Comparison of ENCODE assay signal across 6 cellular contexts in the genomic region with DNA sequence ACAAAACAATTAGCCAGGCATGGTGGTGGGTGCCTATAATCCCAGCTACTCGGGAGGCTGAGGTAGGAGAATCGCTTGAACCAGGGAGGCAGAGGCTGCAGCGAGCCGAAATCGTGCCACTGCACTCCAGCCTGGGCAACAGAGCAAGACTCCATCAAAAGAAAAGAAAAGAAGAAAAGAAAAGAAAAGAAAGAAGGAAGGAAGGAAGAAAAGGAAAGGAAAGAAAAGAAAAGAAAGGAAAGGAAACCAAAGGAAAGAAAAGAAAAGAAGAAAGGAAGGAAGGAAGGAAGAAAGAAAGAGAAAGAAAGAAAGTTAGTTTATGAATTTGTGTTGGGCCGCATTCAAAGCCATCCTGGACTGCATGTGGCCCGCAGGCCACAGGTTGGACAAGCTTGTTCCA. TPM values are rescaled to one million over a fixed set of nuclear protein-coding genes. Genes with fewer than 3 reads are reported as not detected.
DNase-seq lines count a peak whose midpoint lies in the region; ATAC-seq, FAIRE-seq and TF ChIP-seq lines count a peak whose summit lies in the region.
"Not testable (repeated sequence)": the region's sequence is repeated elsewhere in the genome, so short reads cannot be mapped to it uniquely, and the experiment has no call there.

No MANE protein-coding gene starts in this region.

- not testable (repeated sequence) for BruUV-seq in K562 (replicated peaks; lab: Mats Ljungman, UMichigan)

- H3K4me1 Mint-ChIP-seq in T-helper 2 cell treated with Interferon-gamma antibody and Interleukin-4, amounts not matched to agents 5 μg/mL and 100 μg/mL, for 36 hours (ENCODE audit: low read depth), result peaks cover 29% of the 10 kb centered on the region
- peaks cover 31% of the 10 kb centered on the region for H3K4me1 Mint-ChIP-seq in activated CD8-positive, alpha-beta memory T cell treated with anti-CD3 and anti-CD28 coated beads, Interleukin-2, amount 10 ng/mL, durations not matched to agents 7 days and 5 days
- peaks cover 39% of the 10 kb centered on the region for H3K4me1 Mint-ChIP-seq in activated naive CD4-positive, alpha-beta T cell treated with anti-CD3 and anti-CD28 coated beads, Interleukin-2, amount 10 ng/mL, durations not matched to agents 7 days and 5 days

- not testable (repeated sequence) for TF ChIP-seq RAD21 in K562 (CRISPR knock-in tag; conservative IDR thresholded peaks at IDR 0.05 in 1 of 2, IDR thresholded peaks at IDR 0.05 in 1 of 2)

- not testable (repeated sequence) for TF ChIP-seq CTCF in HEK293 (tag by site-specific recombination; IDR thresholded peaks at IDR 0.05); K562 (IDR thresholded peaks at IDR 0.05 in 2 of 3, conservative IDR thresholded peaks at IDR 0.05 in 1 of 3; ENCODE audit: insufficient read depth in 2 of 3, low read depth in 1 of 3, low read length in 3 of 3); parathyroid adenoma (IDR thresholded peaks at IDR 0.05)

- H3K36me3 ChIP-seq in HEK293 (ENCODE audit: control insufficient read depth in 2 of 2, insufficient read depth in 1 of 2, low read length in 2 of 2); K562 (ENCODE audit: control insufficient read depth, insufficient read depth, low read length); parathyroid adenoma (ENCODE audit: control insufficient read depth, insufficient read depth, low read length): not testable (repeated sequence)

- not testable (repeated sequence) for H3K27me3 Mint-ChIP-seq in T-helper 2 cell treated with Interferon-gamma antibody and Interleukin-4, amounts not matched to agents 5 μg/mL and 100 μg/mL, for 36 hours (ENCODE audit: low read depth); activated CD8-positive, alpha-beta memory T cell treated with anti-CD3 and anti-CD28 coated beads, Interleukin-2, amount 10 ng/mL, durations not matched to agents 7 days and 5 days; activated naive CD4-positive, alpha-beta T cell treated with anti-CD3 and anti-CD28 coated beads, Interleukin-2, amount 10 ng/mL, durations not matched to agents 7 days and 5 days

- 87% methylated on average over 3 of the region's 7 CpGs for WGBS in K562 (ENCODE audit: insufficient coverage, low coverage, missing lambda C conversion rate)

- not testable (repeated sequence) for TF ChIP-seq EP300 in K562 (IDR thresholded peaks at IDR 0.05; ENCODE audit: low read length)

- not testable (repeated sequence) for H3K9me1 ChIP-seq in K562 (ENCODE audit: control insufficient read depth, insufficient read depth, low read length)

- not testable (repeated sequence) for H3K27ac ChIP-seq in HEK293 (ENCODE audit: extremely low read depth, low read depth, low read length); K562 (ENCODE audit: extremely low read depth, low read depth, low read length)
- peak overlapping the region; percentile 77 for H3K27ac ChIP-seq in parathyroid adenoma

- not testable (repeated sequence) for H3K36me3 Mint-ChIP-seq in T-helper 2 cell treated with Interferon-gamma antibody and Interleukin-4, amounts not matched to agents 5 μg/mL and 100 μg/mL, for 36 hours (ENCODE audit: low read depth)
- peaks cover 10% of the 10 kb centered on the region for H3K36me3 Mint-ChIP-seq in activated CD8-positive, alpha-beta memory T cell treated with anti-CD3 and anti-CD28 coated beads, Interleukin-2, amount 10 ng/mL, durations not matched to agents 7 days and 5 days
- H3K36me3 Mint-ChIP-seq in activated naive CD4-positive, alpha-beta T cell treated with anti-CD3 and anti-CD28 coated beads, Interleukin-2, amount 10 ng/mL, durations not matched to agents 7 days and 5 days, result peaks cover 11% of the 10 kb centered on the region

- peak overlapping the region; percentile 16 for H3K27ac Mint-ChIP-seq in T-helper 2 cell treated with Interferon-gamma antibody and Interleukin-4, amounts not matched to agents 5 μg/mL and 100 μg/mL, for 36 hours
- peak overlapping the region; percentile 42 for H3K27ac Mint-ChIP-seq in activated CD8-positive, alpha-beta memory T cell treated with anti-CD3 and anti-CD28 coated beads, Interleukin-2, amount 10 ng/mL, durations not matched to agents 7 days and 5 days
- H3K27ac Mint-ChIP-seq in activated naive CD4-positive, alpha-beta T cell treated with anti-CD3 and anti-CD28 coated beads, Interleukin-2, amount 10 ng/mL, durations not matched to agents 7 days and 5 days, result peak overlapping the region; percentile 36

- in situ Hi-C loops in K562 (cut with MboI), result not testable (repeated sequence)

- CTCF ChIA-PET in HEK293 (lab: Yijun Ruan, JAX); K562 (lab: Yijun Ruan, JAX; ENCODE audit: low intra/inter-chr PET ratio): not testable (repeated sequence)
- CTCF ChIA-PET in activated CD8-positive, alpha-beta memory T cell treated with anti-CD3 and anti-CD28 coated beads, Interleukin-2, amount 10 ng/mL, durations not matched to agents 7 days and 5 days (lab: Charles Lee), result interaction anchor here (0.8 to 1.9 kb wide), 2 partner anchors 13 to 374 kb away, joined by 3 to 8 read pairs; no protein-coding TSS in a partner anchor
- CTCF ChIA-PET in activated naive CD4-positive, alpha-beta T cell treated with anti-CD3 and anti-CD28 coated beads, Interleukin-2, amount 10 ng/mL, durations not matched to agents 7 days and 5 days (lab: Charles Lee), result interaction anchor here (0.5 to 0.6 kb wide), 2 partner anchors 23 to 231 kb away, joined by 3 read pairs; no protein-coding TSS in a partner anchor

- POLR2A ChIA-PET in HEK293 (lab: Yijun Ruan, JAX), result not testable (repeated sequence)
- POLR2A ChIA-PET in K562 (lab: Yijun Ruan, JAX), result interaction anchor here (1.2 to 2.0 kb wide), 2 partner anchors 10 to 11 kb away, joined by 3 to 6 read pairs; no protein-coding TSS in a partner anchor

- H3K9me3 ChIP-seq in HEK293 (ENCODE audit: control insufficient read depth, insufficient read depth, low read depth, low read length); K562 (replicated peaks; ENCODE audit: control insufficient read depth, insufficient read depth, low read depth, low read length); parathyroid adenoma (ENCODE audit: control insufficient read depth, low read length): not testable (repeated sequence)

- not testable (repeated sequence) for H3K27me3 ChIP-seq in K562 (ENCODE audit: control insufficient read depth in 2 of 2, insufficient read depth in 2 of 2, low read length in 2 of 2); parathyroid adenoma (ENCODE audit: control insufficient read depth, insufficient read depth, low read length)

- FAIRE-seq in K562 (lab: Jason Lieb, UNC), result not testable (repeated sequence)

- not testable (repeated sequence) for H4K20me1 ChIP-seq in K562 (replicated peaks; ENCODE audit: control insufficient read depth, insufficient read depth, low read length)

- H3K9ac ChIP-seq in K562 (ENCODE audit: insufficient read depth in 1 of 2, low read depth in 2 of 2, low read length in 2 of 2); parathyroid adenoma: not testable (repeated sequence)

- DNase-seq in T-helper 2 cell treated with Interferon-gamma antibody and Interleukin-4, amounts not matched to agents 5 μg/mL and 100 μg/mL, for 36 hours (ENCODE audit: low spot score); activated CD8-positive, alpha-beta memory T cell treated with anti-CD3 and anti-CD28 coated beads, Interleukin-2, amount 10 ng/mL, durations not matched to agents 7 days and 5 days; activated naive CD4-positive, alpha-beta T cell treated with anti-CD3 and anti-CD28 coated beads, Interleukin-2, amount 10 ng/mL, durations not matched to agents 7 days and 5 days; K562 (ENCODE audit: extremely low read depth in 1 of 4, low spot score in 3 of 4): not testable (repeated sequence)

- peak overlapping the region; percentile 13 for H3K4me3 Mint-ChIP-seq in T-helper 2 cell treated with Interferon-gamma antibody and Interleukin-4, amounts not matched to agents 5 μg/mL and 100 μg/mL, for 36 hours
- not testable (repeated sequence) for H3K4me3 Mint-ChIP-seq in activated CD8-positive, alpha-beta memory T cell treated with anti-CD3 and anti-CD28 coated beads, Interleukin-2, amount 10 ng/mL, durations not matched to agents 7 days and 5 days; activated naive CD4-positive, alpha-beta T cell treated with anti-CD3 and anti-CD28 coated beads, Interleukin-2, amount 10 ng/mL, durations not matched to agents 7 days and 5 days

- not testable (repeated sequence) for TF ChIP-seq POLR2A in K562 (conservative IDR thresholded peaks at IDR 0.05)

- peaks cover 26% of the 10 kb centered on the region for H3K79me2 ChIP-seq in K562 (ENCODE audit: control insufficient read depth, insufficient read depth, low read length)
- H3K79me2 ChIP-seq in parathyroid adenoma, result not testable (repeated sequence)

- H3K4me2 ChIP-seq in K562 (ENCODE audit: insufficient read depth, low read length); parathyroid adenoma (ENCODE audit: low read length): not testable (repeated sequence)

- H3K4me3 ChIP-seq in HEK293 (ENCODE audit: low read depth, low read length); K562; parathyroid adenoma (ENCODE audit: low read depth, low read length): not testable (repeated sequence)

- intact Hi-C loops in K562 (cut with micrococcal nuclease), result not testable (repeated sequence)

- H3K9me3 Mint-ChIP-seq in T-helper 2 cell treated with Interferon-gamma antibody and Interleukin-4, amounts not matched to agents 5 μg/mL and 100 μg/mL, for 36 hours; activated CD8-positive, alpha-beta memory T cell treated with anti-CD3 and anti-CD28 coated beads, Interleukin-2, amount 10 ng/mL, durations not matched to agents 7 days and 5 days (ENCODE audit: low read depth); activated naive CD4-positive, alpha-beta T cell treated with anti-CD3 and anti-CD28 coated beads, Interleukin-2, amount 10 ng/mL, durations not matched to agents 7 days and 5 days: not testable (repeated sequence)

- H2AFZ ChIP-seq in K562 (ENCODE audit: low read depth, low read length), result 0 out of 2 replicates have a peak overlapping the region, but pooled peaks have one; percentile 48
- H2AFZ ChIP-seq in parathyroid adenoma, result not testable (repeated sequence)

- not testable (repeated sequence) for H3K4me1 ChIP-seq in HEK293 (ENCODE audit: control insufficient read depth, insufficient read depth, low read length)
- H3K4me1 ChIP-seq in K562 (replicated peaks in 1 of 2; ENCODE audit: control insufficient read depth in 2 of 2, insufficient read depth in 2 of 2, low read length in 2 of 2), result peaks cover 8 to 11% of the 10 kb centered on the region in 2 experiments; a peak in 3 of 5 replicates
- H3K4me1 ChIP-seq in parathyroid adenoma, result peaks cover 10% of the 10 kb centered on the region

- ATAC-seq in activated CD8-positive, alpha-beta memory T cell treated with anti-CD3 and anti-CD28 coated beads, Interleukin-2, amount 10 ng/mL, durations not matched to agents 7 days and 5 days; K562: not testable (repeated sequence)

RNA-seq across cellular contexts. Expression of gene KICS2, which starts 4.5 kb away (rescaled TPM):
- 10 to 100 TPM; 10.5 to 11.5 TPM for total RNA-seq in activated CD8-positive, alpha-beta memory T cell treated with anti-CD3 and anti-CD28 coated beads, Interleukin-2, amount 10 ng/mL, durations not matched to agents 7 days and 5 days
- 11.2 and 14.4 TPM in 2 replicates for total RNA-seq in K562 (2011; cell fraction: chromatin; rRNA removed; ENCODE audit: low replicate concordance)
- total RNA-seq in K562 (2011; cell fraction: nucleolus; rRNA removed), result 14.0 and 18.4 TPM in 2 replicates
- total RNA-seq in K562 (2011; cell fraction: nucleoplasm; rRNA removed), result 17.7 and 19.8 TPM in 2 replicates
- total RNA-seq in K562 (2014; rRNA removed), result 5.6 and 7.1 TPM in 2 replicates
- 4.7 and 5.5 TPM in 2 replicates for total RNA-seq in K562 (2014; rRNA removed; fragmentation: Illumina TruSeq; extraction: Trizol)
- 4.7 and 5.4 TPM in 2 replicates for total RNA-seq in K562 (2015; rRNA removed; fragmentation: Illumina TruSeq; extraction: Trizol)
- total RNA-seq in K562 (2021), result 5.8 and 6.7 TPM in 2 replicates
- polyA plus RNA-seq in K562 (2011; rRNA removed), result 6.4 and 7.2 TPM in 2 replicates
- polyA plus RNA-seq in K562 (2011; cell fraction: cytosol; rRNA removed), result 5.5 and 5.7 TPM in 2 replicates
- 8.9 and 9.1 TPM in 2 replicates for polyA plus RNA-seq in K562 (2011; cell fraction: nucleus; rRNA removed)
- polyA plus RNA-seq in K562 (2012), result 2.7 and 4.1 TPM in 2 replicates
- polyA plus RNA-seq in K562 (2014; fragmentation: Illumina TruSeq; extraction: Trizol), result 6.1 and 6.4 TPM in 2 replicates
- 1 to 10 TPM; 2.3 to 3.0 TPM for polyA plus RNA-seq in K562 (2014; fragmentation: Nextera tagmentation; extraction: Ambion mirVana)
- 4.9 and 11.4 TPM in 2 replicates for polyA plus RNA-seq in K562 (2014; rRNA removed)
- polyA minus RNA-seq in K562 (2011; rRNA and poly(A)+ RNA removed), result 8.9 and 11.0 TPM in 2 replicates
- polyA minus RNA-seq in K562 (2011; cell fraction: cytosol; rRNA and poly(A)+ RNA removed), result 3.4 and 6.1 TPM in 2 replicates
- polyA minus RNA-seq in K562 (2011; cell fraction: nucleus; rRNA and poly(A)+ RNA removed), result 18.2 and 21.1 TPM in 2 replicates
